ENCODE assay signal across 8 cellular contexts in the genomic region with DNA sequence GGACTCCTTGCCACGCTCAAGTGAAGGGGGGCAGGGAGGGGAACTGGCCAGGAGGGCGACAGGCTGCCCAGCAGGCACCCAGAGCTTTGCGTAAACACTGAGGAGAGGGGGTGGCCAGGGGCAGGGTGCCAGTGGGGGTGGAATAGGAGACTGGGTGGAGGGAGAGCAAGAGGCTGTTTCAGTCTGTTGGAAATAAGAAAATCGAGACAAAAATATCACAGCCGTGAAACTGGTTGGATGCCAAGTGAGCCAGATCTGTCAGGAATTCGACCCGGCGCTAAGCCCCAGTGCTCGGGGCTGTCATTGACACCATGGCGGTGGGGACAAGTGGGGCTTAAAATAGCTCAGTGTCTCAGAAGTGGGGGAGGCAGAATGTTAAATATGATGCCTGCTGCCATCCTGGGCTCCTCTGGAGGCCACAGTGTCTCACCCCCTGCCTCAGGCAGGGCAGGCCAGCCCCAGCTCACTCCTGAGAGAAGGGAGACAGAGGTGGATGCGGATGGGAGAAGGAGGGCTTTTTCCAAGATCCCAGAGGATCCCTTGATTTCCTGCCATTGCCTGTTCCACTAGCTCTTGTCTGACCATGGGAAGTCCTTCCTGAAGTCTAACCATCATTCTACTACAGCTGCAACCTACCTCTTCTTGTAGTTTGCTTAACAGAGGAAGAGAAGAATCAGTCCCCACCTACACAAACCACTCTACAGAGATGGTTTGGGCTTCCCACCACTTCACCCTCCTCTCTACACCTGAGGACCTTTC. TPM values are rescaled to one million over a fixed set of nuclear protein-coding genes. Genes with fewer than 3 reads are reported as not detected.
DNase-seq lines count a peak whose midpoint lies in the region; ATAC-seq lines count a peak whose summit lies in the region.
"Had no signal": no experiment of that assay in that cellular context is flagged by ENCODE, and none has a peak within 500 bp of the region (broad histone marks: within the 10 kb centered on the region; RNA-seq: fewer than 3 reads in every experiment).

No MANE protein-coding gene starts in this region.

- H3K4me1 Mint-ChIP-seq in IgD-negative memory B cell (peaks cover 38 to 46% (median 45%) of the 10 kb centered on the region in 3 donors), naive B cell (peaks cover 71 to 76% (median 72%) of the 10 kb centered on the region in 3 donors)
- H3K4me1 Mint-ChIP-seq in activated naive CD8-positive, alpha-beta T cell treated with anti-CD3 and anti-CD28 coated beads, Interleukin-2, amount 50 U/mL, for 24 hours: peaks cover 63% of the 10 kb centered on the region

- H3K36me3 Mint-ChIP-seq in IgD-negative memory B cell (peaks cover 2% of the 10 kb centered on the region), naive B cell (peaks cover 0 to 3% of the 10 kb centered on the region in 2 donors)
- peaks cover 2% of the 10 kb centered on the region for H3K36me3 Mint-ChIP-seq in activated naive CD8-positive, alpha-beta T cell treated with anti-CD3 and anti-CD28 coated beads, Interleukin-2, amount 50 U/mL, for 24 hours (ENCODE audit: low read depth)

- H3K27ac Mint-ChIP-seq in IgD-negative memory B cell (peak overlapping the region; percentile 63 to 95 (median 86)), naive B cell (peak overlapping the region; percentile 69 to 98 (median 91))
- H3K27ac Mint-ChIP-seq in activated naive CD8-positive, alpha-beta T cell treated with anti-CD3 and anti-CD28 coated beads, Interleukin-2, amount 50 U/mL, for 24 hours: peak overlapping the region; percentile 29

- ATAC-seq in activated naive CD8-positive, alpha-beta T cell treated with anti-CD3 and anti-CD28 coated beads, Interleukin-2, amount 50 U/mL, for 24 hours: no peak
- no peak for ATAC-seq in naive B cell (ENCODE audit: low read depth in 2 of 2)
- ATAC-seq in activated CD4-positive, CD25-positive, alpha-beta regulatory T cell treated with anti-CD3 and anti-CD28 coated beads, Interleukin-2, amount 50 U/mL, for 24 hours: no peak
- no peak for ATAC-seq in sciatic nerve

- peak overlapping the region in 1 of 4 donors; percentile 87 for H3K4me3 Mint-ChIP-seq in IgD-negative memory B cell
- no peak overlapping the region for H3K4me3 Mint-ChIP-seq in activated naive CD8-positive, alpha-beta T cell treated with anti-CD3 and anti-CD28 coated beads, Interleukin-2, amount 50 U/mL, for 24 hours
- peak overlapping the region; percentile 19 to 84 (median 62) for H3K4me3 Mint-ChIP-seq in naive B cell

- DNase-seq in activated naive CD8-positive, alpha-beta T cell treated with anti-CD3 and anti-CD28 coated beads, Interleukin-2, amount 50 U/mL, for 24 hours: no peak
- DNase-seq in naive B cell (no peak), sciatic nerve (ENCODE audit: low spot score) (no peak)
- no peak for DNase-seq in NK-92 treated with Interleukin-12 subunit alpha and Interleukin-12 subunit beta, amount 100 ng/mL, for 24 hours (lab: John Stamatoyannopoulos, UW)
- DNase-seq: T-helper 1 cell had no signal

- intact Hi-C loops in sciatic nerve (cut with DNase I): no loop called here

- H3K27me3 Mint-ChIP-seq in IgD-negative memory B cell: no peaks in the 10 kb centered on the region
- H3K27me3 Mint-ChIP-seq in activated naive CD8-positive, alpha-beta T cell treated with anti-CD3 and anti-CD28 coated beads, Interleukin-2, amount 50 U/mL, for 24 hours: no peaks in the 10 kb centered on the region
- no peaks in the 10 kb centered on the region for H3K27me3 Mint-ChIP-seq in naive B cell

- H3K9me3 Mint-ChIP-seq in IgD-negative memory B cell (no peaks in the 10 kb centered on the region), naive B cell (no peaks in the 10 kb centered on the region)
- no peaks in the 10 kb centered on the region for H3K9me3 Mint-ChIP-seq in activated naive CD8-positive, alpha-beta T cell treated with anti-CD3 and anti-CD28 coated beads, Interleukin-2, amount 50 U/mL, for 24 hours

RNA-seq across cellular contexts. Expression of gene PNMT, which starts 9.5 kb away (rescaled TPM):
- polyA plus RNA-seq in IgD-negative memory B cell (not detected), naive B cell (ENCODE audit: low read depth in 6 of 6) (not detected)
- 1.3 TPM for total RNA-seq in sciatic nerve
- total RNA-seq: bronchial epithelial cell had no signal

RNA-seq across cellular contexts. Expression of gene PGAP3, which starts 10.1 kb away (rescaled TPM):
- 15.6 TPM for polyA plus RNA-seq in IgD-negative memory B cell
- 10 to 100 TPM in 2 of 6 donors, 1 to 10 TPM in 4; 7.2 to 18.2 (median 9.1) TPM for polyA plus RNA-seq in naive B cell (ENCODE audit: low read depth in 6 of 6)
- 16.0 TPM for total RNA-seq in sciatic nerve

RNA-seq across cellular contexts. Expression of gene TCAP, which starts 12.6 kb away (rescaled TPM):
- polyA plus RNA-seq in IgD-negative memory B cell (not detected), naive B cell (ENCODE audit: low read depth in 6 of 6) (under 1 TPM in 3 of 6 donors, not detected in 3; 0.12 to 0.25 (median 0.24) TPM)
- total RNA-seq in sciatic nerve: 2.0 TPM
- total RNA-seq: bronchial epithelial cell had no signal

RNA-seq across cellular contexts. Expression of gene ERBB2, which starts 22.1 kb away (rescaled TPM):
- polyA plus RNA-seq in IgD-negative memory B cell (0.79 TPM), naive B cell (ENCODE audit: low read depth in 6 of 6) (1 to 10 TPM in 3 of 6 donors, under 1 TPM in 3; 0.20 to 3.0 (median 1.1) TPM)
- 131 TPM for total RNA-seq in sciatic nerve

RNA-seq across cellular contexts. Expression of gene STARD3, which starts 40.8 kb away (rescaled TPM):
- polyA plus RNA-seq in IgD-negative memory B cell (35.7 TPM), naive B cell (ENCODE audit: low read depth in 6 of 6) (10 to 100 TPM; 30.7 to 53.7 (median 42.0) TPM)
- total RNA-seq in sciatic nerve: 81.8 TPM

Comparison
In these comparisons a context has a peak if more than half of its experiments do, and no peak if none do; other contexts are left out.
1. H3K27ac Mint-ChIP-seq: peak in every context shown above with its lines; median percentile 91 in naive B cell; 86 in IgD-negative memory B cell; 29 in activated naive CD8-positive, alpha-beta T cell treated with anti-CD3 and anti-CD28 coated beads, Interleukin-2, amount 50 U/mL, for 24 hours.